Comparison of ENCODE assay signal across 23 cellular contexts in genomic region chr9:11241779-11242178, GRCh38.
DNase-seq lines count a peak whose midpoint lies in the region; ATAC-seq, FAIRE-seq and TF ChIP-seq lines count a peak whose summit lies in the region.
"Had no signal": no experiment of that assay in that cellular context is flagged by ENCODE, and none has a peak within 500 bp of the region (broad histone marks: within the 10 kb centered on the region; RNA-seq: fewer than 3 reads in every experiment).

No MANE protein-coding gene starts in this region.

- no peak overlapping the region for H2AFZ ChIP-seq in GM12878 (ENCODE audit: control insufficient read depth, low read depth, low read length)

- no peaks in the 10 kb centered on the region for H3K27me3 ChIP-seq in GM12878 (replicated peaks in 1 of 2; ENCODE audit: control insufficient read depth in 2 of 2, insufficient read depth in 2 of 2, low read length in 1 of 2)
- H3K27me3 ChIP-seq: BLaER1 treated with 17β-estradiol and CSF1 and Interleukin-3, amounts not matched to agents 10 nM and 100 nM had no signal

- H3K4me1 Mint-ChIP-seq in stimulated activated naive B cell treated with anti-CD40 and anti-IgM and Interleukin-4, amounts not matched to agents 10 μg/mL and 1 μg/mL and 100 μg/mL, for 72 hours, result no peaks in the 10 kb centered on the region
- H3K4me1 Mint-ChIP-seq: B cell; CD4-positive, alpha-beta memory T cell; CD8-positive, alpha-beta memory T cell had no signal

- no peak overlapping the region for H3K9ac ChIP-seq in GM12878 (ENCODE audit: control insufficient read depth, insufficient read depth, low read length)
- H3K9ac ChIP-seq: BLaER1 treated with 17β-estradiol and CSF1 and Interleukin-3, amounts not matched to agents 10 nM and 100 nM had no signal

- no TSS peak for BruUV-seq in GM12878 (replicated peaks; lab: Mats Ljungman, UMichigan)

- ATAC-seq in HG02610 (IDR thresholded peaks at IDR 0.05; ENCODE audit: unreplicated experiment), result peak; percentile 45
- no peak for ATAC-seq in GM12878
- ATAC-seq in stimulated activated naive B cell treated with anti-CD40 and anti-IgM and Interleukin-4, amounts not matched to agents 10 μg/mL and 1 μg/mL and 100 μg/mL, for 72 hours (replicated peaks), result peak; percentile 60 to 78
- ATAC-seq: A549 had no signal

- TF ChIP-seq EP300 in GM12878 (IDR thresholded peaks at IDR 0.05; ENCODE audit: borderline replicate concordance in 1 of 2, control insufficient read depth in 1 of 2, low read depth in 2 of 2, low read length in 2 of 2), result no peak

- H3K27ac Mint-ChIP-seq in stimulated activated naive B cell treated with anti-CD40 and anti-IgM and Interleukin-4, amounts not matched to agents 10 μg/mL and 1 μg/mL and 100 μg/mL, for 72 hours, result no peak overlapping the region
- H3K27ac Mint-ChIP-seq: B cell; CD4-positive, alpha-beta memory T cell; CD8-positive, alpha-beta memory T cell had no signal

- intact Hi-C loops in GM12878 (cut with micrococcal nuclease; ENCODE audit: unreplicated experiment), result no loop called here

- H4K20me1 ChIP-seq in GM12878 (ENCODE audit: control insufficient read depth, insufficient read depth), result no peaks in the 10 kb centered on the region
- H4K20me1 ChIP-seq: BLaER1 treated with 17β-estradiol and CSF1 and Interleukin-3, amounts not matched to agents 10 nM and 100 nM had no signal

- no peaks in the 10 kb centered on the region for H3K79me2 ChIP-seq in GM12878 (ENCODE audit: control insufficient read depth, insufficient read depth, low read length)

- no peaks in the 10 kb centered on the region for H3K36me3 Mint-ChIP-seq in stimulated activated naive B cell treated with anti-CD40 and anti-IgM and Interleukin-4, amounts not matched to agents 10 μg/mL and 1 μg/mL and 100 μg/mL, for 72 hours
- H3K36me3 Mint-ChIP-seq: CD4-positive, alpha-beta memory T cell; CD8-positive, alpha-beta memory T cell had no signal

- no peak for TF ChIP-seq POLR2A in GM12878 (IDR thresholded peaks at IDR 0.05; ENCODE audit: low read depth, low read length)

- SMC1A ChIA-PET in GM12878 (lab: Charles Lee; ENCODE audit: uncharacterized antibody, unreplicated experiment), result no interaction called here

- H3K4me2 ChIP-seq in GM12878 (ENCODE audit: control insufficient read depth, insufficient read depth), result no peak overlapping the region
- H3K4me2 ChIP-seq: A549; BLaER1 treated with 17β-estradiol and CSF1 and Interleukin-3, amounts not matched to agents 10 nM and 100 nM had no signal

- 0% methylated on average over 1 of the region's 1 CpG for whole genome bisulfite sequencing in GM12878 (ENCODE audit: insufficient coverage, insufficient replicate concordance, low lambda C conversion rate, missing lambda C conversion rate)

- no peaks in the 10 kb centered on the region for H3K9me3 ChIP-seq in GM12878 (replicated peaks; ENCODE audit: control insufficient read depth, insufficient read depth, low read length)

- TF ChIP-seq RAD21 in GM12878 (IDR thresholded peaks at IDR 0.05; ENCODE audit: insufficient read depth, low read depth, low read length), result no peak

- RAD21 ChIA-PET in GM12878 (lab: Charles Lee; ENCODE audit: unreplicated experiment), result no interaction called here

- CTCF ChIA-PET in GM12878 (lab: Yijun Ruan, JAX), result no interaction called here

- H3K27ac ChIP-seq in GM12878 (ENCODE audit: control insufficient read depth, insufficient read depth), result no peak overlapping the region
- H3K27ac ChIP-seq in caudate nucleus (ENCODE audit: low read depth, low read length), result no peak overlapping the region
- H3K27ac ChIP-seq: 22Rv1; A549; BLaER1 treated with 17β-estradiol and CSF1 and Interleukin-3, amounts not matched to agents 10 nM and 100 nM; C4-2B had no signal

- H3K4me3 ChIP-seq in GM12878, result no peak overlapping the region
- H3K4me3 ChIP-seq in foreskin fibroblast (ENCODE audit: low read depth in 1 of 2, low read length in 2 of 2), result no peak overlapping the region
- H3K4me3 ChIP-seq: A549; BLaER1 treated with 17β-estradiol and CSF1 and Interleukin-3, amounts not matched to agents 10 nM and 100 nM had no signal

- no peaks in the 10 kb centered on the region for H3K36me3 ChIP-seq in GM12878 (ENCODE audit: control insufficient read depth in 2 of 2, insufficient read depth in 2 of 2, low read length in 1 of 2)
- H3K36me3 ChIP-seq: BLaER1 treated with 17β-estradiol and CSF1 and Interleukin-3, amounts not matched to agents 10 nM and 100 nM had no signal

- no peaks in the 10 kb centered on the region for H3K27me3 Mint-ChIP-seq in stimulated activated naive B cell treated with anti-CD40 and anti-IgM and Interleukin-4, amounts not matched to agents 10 μg/mL and 1 μg/mL and 100 μg/mL, for 72 hours
- H3K27me3 Mint-ChIP-seq: B cell; CD4-positive, alpha-beta memory T cell; CD8-positive, alpha-beta memory T cell had no signal

- peaks cover 8 to 15% of the 10 kb centered on the region in 2 donors for H3K9me3 Mint-ChIP-seq in stimulated activated naive B cell treated with anti-CD40 and anti-IgM and Interleukin-4, amounts not matched to agents 10 μg/mL and 1 μg/mL and 100 μg/mL, for 72 hours

- H3K4me1 ChIP-seq in GM12878 (ENCODE audit: control insufficient read depth, insufficient read depth, low read length), result no peaks in the 10 kb centered on the region
- H3K4me1 ChIP-seq: A549; BLaER1 treated with 17β-estradiol and CSF1 and Interleukin-3, amounts not matched to agents 10 nM and 100 nM had no signal

- DNase-seq in GM12878 (ENCODE audit: low read depth, low spot score) (no peak), foreskin fibroblast (no peak), caudate nucleus (lab: John Stamatoyannopoulos, UW) (no peak)
- DNase-seq in stimulated activated naive B cell treated with anti-CD40 and anti-IgM and Interleukin-4, amounts not matched to agents 10 μg/mL and 1 μg/mL and 100 μg/mL, for 72 hours, result no peak
- DNase-seq: AML-193; CD4-positive, alpha-beta memory T cell; CD8-positive, alpha-beta memory T cell; COR-L47; DMS 273 treated with DMSO at 0.1 percent for 48 hours; DMS153; DMS53; DMS79; DND-41; EL; GDM1 had no signal

- POLR2A ChIA-PET in GM12878 (lab: Charles Lee), result no interaction called here

- no peak for FAIRE-seq in GM12878 (lab: Jason Lieb, UNC)
- FAIRE-seq: A549, GM12891, GM19239 had no signal

- in situ Hi-C loops in GM12878 (cut with MboI), result no loop called here

- TF ChIP-seq CTCF in GM12878 (IDR thresholded peaks at IDR 0.05 in 2 of 3, conservative IDR thresholded peaks at IDR 0.05 in 1 of 3; ENCODE audit: control insufficient read depth in 2 of 3, extremely low read depth in 1 of 3, insufficient read depth in 1 of 3, low read depth in 3 of 3, low read length in 3 of 3), result no peak
- no peak for TF ChIP-seq CTCF in foreskin fibroblast (IDR thresholded peaks at IDR 0.05; ENCODE audit: low read depth, low read length)

- no peak overlapping the region for H3K4me3 Mint-ChIP-seq in stimulated activated naive B cell treated with anti-CD40 and anti-IgM and Interleukin-4, amounts not matched to agents 10 μg/mL and 1 μg/mL and 100 μg/mL, for 72 hours
- H3K4me3 Mint-ChIP-seq: B cell; CD4-positive, alpha-beta memory T cell; CD8-positive, alpha-beta memory T cell had no signal

TF ChIP-seq in GM12878, 131 proteins besides CTCF, POLR2A, EP300 and RAD21:
- TF ChIP-seq SMAD5 (IDR thresholded peaks at IDR 0.05; ENCODE audit: low read depth) (no peak), NR2F1 (conservative IDR thresholded peaks at IDR 0.05) (0 out of 2 replicates have a peak, but pooled peaks have one; percentile 14), SREBF1 (IDR thresholded peaks at IDR 0.05; ENCODE audit: low read length) (no peak), ASH2L (IDR thresholded peaks at IDR 0.05; ENCODE audit: borderline replicate concordance, low read depth) (no peak), ZNF687 (IDR thresholded peaks at IDR 0.05) (no peak), SRF (IDR thresholded peaks at IDR 0.05; ENCODE audit: low read depth in 2 of 2, low read length in 2 of 2) (no peak), PBX3 (IDR thresholded peaks at IDR 0.05; ENCODE audit: insufficient replicate concordance, low read depth, low read length) (no peak), JUND (IDR thresholded peaks at IDR 0.05; ENCODE audit: low read depth, low read length) (no peak), WRNIP1 (IDR thresholded peaks at IDR 0.05; ENCODE audit: borderline replicate concordance, low read depth, low read length) (no peak)
